8 cellular contexts compared by ENCODE assay signal in genomic region chr5:141969783-141970741, GRCh38. TPM values are rescaled to one million over a fixed set of nuclear protein-coding genes. Genes with fewer than 3 reads are reported as not detected.
DNase-seq lines count a peak whose midpoint lies in the region; ATAC-seq and TF ChIP-seq lines count a peak whose summit lies in the region.

No MANE protein-coding gene starts in this region.

- no peaks in the 10 kb centered on the region for H3K9me3 Mint-ChIP-seq in activated CD8-positive, alpha-beta T cell treated with anti-CD3 and anti-CD28 coated beads, Interleukin-2, amount 10 ng/mL, durations not matched to agents 7 days and 5 days (ENCODE audit: insufficient read depth)
- no peaks in the 10 kb centered on the region for H3K9me3 Mint-ChIP-seq in stimulated activated naive CD8-positive, alpha-beta T cell treated with anti-CD3 and anti-CD28 coated beads, Interleukin-15, amount 100 ng/mL, for 72 hours

- H3K4me1 Mint-ChIP-seq in activated CD8-positive, alpha-beta T cell treated with anti-CD3 and anti-CD28 coated beads, Interleukin-2, amount 10 ng/mL, durations not matched to agents 7 days and 5 days (ENCODE audit: low read depth) = peaks cover 38% of the 10 kb centered on the region
- peaks cover 53% of the 10 kb centered on the region for H3K4me1 Mint-ChIP-seq in stimulated activated naive CD8-positive, alpha-beta T cell treated with anti-CD3 and anti-CD28 coated beads, Interleukin-15, amount 100 ng/mL, for 72 hours

- peak overlapping the region; percentile 92 for H3K4me3 Mint-ChIP-seq in activated CD8-positive, alpha-beta T cell treated with anti-CD3 and anti-CD28 coated beads, Interleukin-2, amount 10 ng/mL, durations not matched to agents 7 days and 5 days
- peak overlapping the region; percentile 95 to 97 for H3K4me3 Mint-ChIP-seq in stimulated activated naive CD8-positive, alpha-beta T cell treated with anti-CD3 and anti-CD28 coated beads, Interleukin-15, amount 100 ng/mL, for 72 hours

- H3K27me3 Mint-ChIP-seq in activated CD8-positive, alpha-beta T cell treated with anti-CD3 and anti-CD28 coated beads, Interleukin-2, amount 10 ng/mL, durations not matched to agents 7 days and 5 days (ENCODE audit: low read depth) = no peaks in the 10 kb centered on the region
- H3K27me3 Mint-ChIP-seq in stimulated activated naive CD8-positive, alpha-beta T cell treated with anti-CD3 and anti-CD28 coated beads, Interleukin-15, amount 100 ng/mL, for 72 hours = no peaks in the 10 kb centered on the region

- H3K27ac Mint-ChIP-seq in activated CD8-positive, alpha-beta T cell treated with anti-CD3 and anti-CD28 coated beads, Interleukin-2, amount 10 ng/mL, durations not matched to agents 7 days and 5 days = peak overlapping the region; percentile 95
- H3K27ac Mint-ChIP-seq in stimulated activated naive CD8-positive, alpha-beta T cell treated with anti-CD3 and anti-CD28 coated beads, Interleukin-15, amount 100 ng/mL, for 72 hours = peak overlapping the region; percentile 97

- POLR2A ChIA-PET in activated CD8-positive, alpha-beta T cell treated with anti-CD3 and anti-CD28 coated beads, Interleukin-2, amount 10 ng/mL, durations not matched to agents 7 days and 5 days (lab: Charles Lee) = interaction anchor here (0.5 to 3.2 kb wide), 29 partner anchors 8 to 1433 kb away, joined by 3 to 33 read pairs (median 4); partner anchors contain the start of genes DELE1, GNPDA1, NDFIP1 and PCDH12

- CTCF ChIA-PET in activated CD8-positive, alpha-beta T cell treated with anti-CD3 and anti-CD28 coated beads, Interleukin-2, amount 10 ng/mL, durations not matched to agents 7 days and 5 days (lab: Charles Lee) = interaction anchor here (0.9 to 7.1 kb wide), 37 partner anchors 8 to 730 kb away, joined by 3 to 186 read pairs (median 6); partner anchors contain the start of genes DELE1, GNPDA1, NDFIP1 and PCDH1

- no peak for TF ChIP-seq CTCF in GM12875 (IDR thresholded peaks at IDR 0.05; ENCODE audit: borderline replicate concordance, insufficient read depth, low read depth, low read length)

- ATAC-seq in GM21737 (IDR thresholded peaks at IDR 0.05; ENCODE audit: unreplicated experiment) = peak; percentile 61
- no peak for ATAC-seq in activated CD8-positive, alpha-beta T cell treated with anti-CD3 and anti-CD28 coated beads, Interleukin-2, amount 10 ng/mL, durations not matched to agents 7 days and 5 days
- ATAC-seq in stimulated activated naive CD8-positive, alpha-beta T cell treated with anti-CD3 and anti-CD28 coated beads, Interleukin-15, amount 100 ng/mL, for 72 hours = no peak

- in situ Hi-C loops in KBM-7 (cut with MboI; ENCODE audit: low pct_unique_long_range_greater_than_20kb, low sequenced_read_pairs) = no loop called here

- H3K36me3 Mint-ChIP-seq in activated CD8-positive, alpha-beta T cell treated with anti-CD3 and anti-CD28 coated beads, Interleukin-2, amount 10 ng/mL, durations not matched to agents 7 days and 5 days (ENCODE audit: low read depth) = peaks cover 25% of the 10 kb centered on the region

- DNase-seq in KBM-7 (peak; percentile 64), retina (no peak), NCI-H2081 treated with DMSO at 0.1 percent for 48 hours (lab: John Stamatoyannopoulos, UW) (no peak)
- peak; percentile 38 for DNase-seq in activated CD8-positive, alpha-beta T cell treated with anti-CD3 and anti-CD28 coated beads, Interleukin-2, amount 10 ng/mL, durations not matched to agents 7 days and 5 days
- no peak for DNase-seq in stimulated activated naive CD8-positive, alpha-beta T cell treated with anti-CD3 and anti-CD28 coated beads, Interleukin-15, amount 100 ng/mL, for 72 hours

- peak overlapping the region; percentile 79 for H3K4me3 ChIP-seq in GM12875 (ENCODE audit: low read depth, low read length)
- H3K4me3 ChIP-seq in iPS-11a (ENCODE audit: low read depth, low read length) = peak overlapping the region; percentile 71

RNA-seq across cellular contexts. Expression of gene RNF14, which starts 1.2 kb away (rescaled TPM):
- 10 to 100 TPM; 22.2 to 26.0 TPM for total RNA-seq in activated CD8-positive, alpha-beta T cell treated with anti-CD3 and anti-CD28 coated beads, Interleukin-2, amount 10 ng/mL, durations not matched to agents 7 days and 5 days

RNA-seq across cellular contexts. Expression of gene PCDH12, which starts 12.1 kb away (rescaled TPM):
- total RNA-seq in activated CD8-positive, alpha-beta T cell treated with anti-CD3 and anti-CD28 coated beads, Interleukin-2, amount 10 ng/mL, durations not matched to agents 7 days and 5 days = under 1 TPM; 0.26 to 0.29 TPM

RNA-seq across cellular contexts. Expression of gene GNPDA1, which starts 42.8 kb away (rescaled TPM):
- 10 to 100 TPM; 34.9 to 41.0 TPM for total RNA-seq in activated CD8-positive, alpha-beta T cell treated with anti-CD3 and anti-CD28 coated beads, Interleukin-2, amount 10 ng/mL, durations not matched to agents 7 days and 5 days

RNA-seq across cellular contexts. Expression of gene DELE1, which starts 46.4 kb away (rescaled TPM):
- total RNA-seq in activated CD8-positive, alpha-beta T cell treated with anti-CD3 and anti-CD28 coated beads, Interleukin-2, amount 10 ng/mL, durations not matched to agents 7 days and 5 days = 10 to 100 TPM; 65.7 to 65.8 TPM

Comparison
In these comparisons a context has a peak if more than half of its experiments do, and no peak if none do; other contexts are left out.
1. DNase-seq: peak in KBM-7 (single experiment) and activated CD8-positive, alpha-beta T cell treated with anti-CD3 and anti-CD28 coated beads, Interleukin-2, amount 10 ng/mL, durations not matched to agents 7 days and 5 days (single experiment); none in stimulated activated naive CD8-positive, alpha-beta T cell treated with anti-CD3 and anti-CD28 coated beads, Interleukin-15, amount 100 ng/mL, for 72 hours (0 of 2), retina (single experiment) and NCI-H2081 treated with DMSO at 0.1 percent for 48 hours (single experiment).